In the genomic region with DNA sequence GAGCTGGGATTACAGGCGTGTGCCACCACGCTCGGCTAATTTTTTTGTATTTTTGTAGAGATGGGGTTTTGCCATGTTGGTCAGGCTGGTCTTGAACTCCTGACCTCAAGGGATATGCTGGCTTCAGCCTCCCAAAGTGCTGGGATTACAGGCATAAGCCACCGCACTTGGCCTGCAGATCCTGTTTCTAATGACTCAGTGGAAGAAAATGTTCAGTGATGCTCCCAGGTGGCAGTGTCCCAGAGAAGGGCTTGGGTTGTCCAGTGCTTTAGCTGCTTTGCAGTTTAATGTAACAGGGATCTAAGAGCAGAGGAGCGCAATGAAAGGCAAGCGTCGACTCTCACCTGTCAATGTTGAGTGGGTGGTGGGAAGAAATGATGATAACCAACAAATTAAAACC, we compare ENCODE assay signal across 1 cellular context.
A peak's percentile ranks its signal among the peaks of the same experiment; 100 is the strongest.
TF ChIP-seq lines count a peak whose summit lies in the region.

No MANE protein-coding gene starts in this region.

TF ChIP-seq in K562, 482 proteins besides CTCF, POLR2A, EP300 and RAD21:
- TF ChIP-seq, protein P1, sequence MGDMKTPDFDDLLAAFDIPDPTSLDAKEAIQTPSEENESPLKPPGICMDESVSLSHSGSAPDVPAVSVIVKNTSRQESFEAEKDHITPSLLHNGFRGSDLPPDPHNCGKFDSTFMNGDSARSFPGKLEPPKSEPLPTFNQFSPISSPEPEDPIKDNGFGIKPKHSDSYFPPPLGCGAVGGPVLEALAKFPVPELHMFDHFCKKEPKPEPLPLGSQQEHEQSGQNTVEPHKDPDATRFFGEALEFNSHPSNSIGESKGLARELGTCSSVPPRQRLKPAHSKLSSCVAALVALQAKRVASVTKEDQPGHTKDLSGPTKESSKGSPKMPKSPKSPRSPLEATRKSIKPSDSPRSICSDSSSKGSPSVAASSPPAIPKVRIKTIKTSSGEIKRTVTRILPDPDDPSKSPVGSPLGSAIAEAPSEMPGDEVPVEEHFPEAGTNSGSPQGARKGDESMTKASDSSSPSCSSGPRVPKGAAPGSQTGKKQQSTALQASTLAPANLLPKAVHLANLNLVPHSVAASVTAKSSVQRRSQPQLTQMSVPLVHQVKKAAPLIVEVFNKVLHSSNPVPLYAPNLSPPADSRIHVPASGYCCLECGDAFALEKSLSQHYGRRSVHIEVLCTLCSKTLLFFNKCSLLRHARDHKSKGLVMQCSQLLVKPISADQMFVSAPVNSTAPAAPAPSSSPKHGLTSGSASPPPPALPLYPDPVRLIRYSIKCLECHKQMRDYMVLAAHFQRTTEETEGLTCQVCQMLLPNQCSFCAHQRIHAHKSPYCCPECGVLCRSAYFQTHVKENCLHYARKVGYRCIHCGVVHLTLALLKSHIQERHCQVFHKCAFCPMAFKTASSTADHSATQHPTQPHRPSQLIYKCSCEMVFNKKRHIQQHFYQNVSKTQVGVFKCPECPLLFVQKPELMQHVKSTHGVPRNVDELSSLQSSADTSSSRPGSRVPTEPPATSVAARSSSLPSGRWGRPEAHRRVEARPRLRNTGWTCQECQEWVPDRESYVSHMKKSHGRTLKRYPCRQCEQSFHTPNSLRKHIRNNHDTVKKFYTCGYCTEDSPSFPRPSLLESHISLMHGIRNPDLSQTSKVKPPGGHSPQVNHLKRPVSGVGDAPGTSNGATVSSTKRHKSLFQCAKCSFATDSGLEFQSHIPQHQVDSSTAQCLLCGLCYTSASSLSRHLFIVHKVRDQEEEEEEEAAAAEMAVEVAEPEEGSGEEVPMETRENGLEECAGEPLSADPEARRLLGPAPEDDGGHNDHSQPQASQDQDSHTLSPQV (IDR thresholded peaks at IDR 0.05) = peak; percentile 15
